In the genomic region with DNA sequence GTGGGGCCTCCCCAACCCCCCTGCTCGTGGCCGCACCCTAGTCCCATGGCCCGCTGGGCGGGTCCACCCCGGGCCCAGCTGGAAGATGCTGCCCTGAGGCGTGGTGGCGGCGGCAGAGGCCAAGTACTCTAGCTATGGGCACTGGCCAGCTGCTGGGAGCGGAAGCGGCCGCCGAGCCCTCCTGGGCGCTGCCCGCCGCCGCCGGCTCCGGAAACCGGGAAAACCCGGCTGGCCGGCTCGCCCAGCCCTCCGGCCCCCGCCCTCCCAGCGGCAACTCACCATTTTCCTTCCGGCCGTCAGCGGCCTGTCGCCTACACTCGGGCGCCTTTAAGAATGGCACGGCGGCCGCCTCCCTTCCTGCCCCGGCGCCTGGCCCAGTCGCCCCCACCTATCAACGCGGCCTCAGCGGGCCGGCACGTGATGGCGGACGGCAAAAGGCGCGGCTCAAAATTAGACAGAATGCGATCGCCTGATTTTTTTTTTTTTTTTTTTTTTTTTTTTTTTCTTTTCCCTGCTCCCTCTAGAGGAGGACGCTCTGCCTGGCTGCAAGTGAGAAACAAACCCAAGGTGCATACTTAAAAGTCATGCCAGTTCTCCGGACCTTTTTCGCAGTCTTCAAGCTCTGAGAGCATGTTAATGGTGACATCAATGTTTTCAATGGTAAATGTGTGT, we compare ENCODE assay signal across 8 cellular contexts. TPM values are rescaled to one million over a fixed set of nuclear protein-coding genes. Genes with fewer than 3 reads are reported as not detected.
DNase-seq lines count a peak whose midpoint lies in the region; FAIRE-seq and TF ChIP-seq lines count a peak whose summit lies in the region.

A gene (minus strand): TSS at position 335 of the 672 bp plus-strand sequence. CDS start 53 bp downstream, at position 282.

- TF ChIP-seq POLR2A in stomach (IDR thresholded peaks at IDR 0.05), result no peak

- peaks cover 4% of the 10 kb centered on the region for H3K79me1 ChIP-seq in H9 (ENCODE audit: insufficient read depth, low read depth, low read length, poor library complexity, severe bottlenecking)

- H3K4me2 ChIP-seq in H9 (ENCODE audit: insufficient read depth, insufficient read length, low read length) (peak within 1 kb of the TSS; percentile 95), neural cell (ENCODE audit: low read length) (peak within 1 kb of the TSS; percentile 57)

- no peaks in the 10 kb centered on the region for H3K27me3 Mint-ChIP-seq in H9 (ENCODE audit: low read depth)

- H2BK5ac ChIP-seq in H9 (ENCODE audit: insufficient read length, low read length), result peak within 1 kb of the TSS; percentile 31

- peaks cover 12% of the 10 kb centered on the region for H3K23me2 ChIP-seq in H9 (ENCODE audit: insufficient read length, low read depth, low read length, poor library complexity, severe bottlenecking)

- FAIRE-seq in G401.6 (lab: Jason Lieb, UNC), result peak; percentile 94

- H3K4me1 Mint-ChIP-seq in H9, result peaks cover 41 to 56% of the 10 kb centered on the region in 2 experiments

- peak within 1 kb of the TSS; percentile 94 for H3K18ac ChIP-seq in H9 (ENCODE audit: insufficient read length, low read depth, low read length)

- H2AK5ac ChIP-seq in H9 (ENCODE audit: insufficient read length, low read length), result peak within 1 kb of the TSS; percentile 24

- no peak within 1 kb of the TSS for H3T11ph ChIP-seq in H9 (ENCODE audit: low read length)

- H3K4me1 ChIP-seq in H9 (ENCODE audit: insufficient read depth, low read length) (no peaks in the 10 kb centered on the region; the same call in 1 of the 2 replicates), stomach (peaks cover 20 to 60% (median 42%) of the 10 kb centered on the region in 4 donors)

- H3K4me3 Mint-ChIP-seq in H9, result peak within 1 kb of the TSS; percentile 82 to 84

- no peak within 1 kb of the TSS for H2BK120ac ChIP-seq in H9 (ENCODE audit: low read depth, low read length, poor library complexity, severe bottlenecking)

- peak within 1 kb of the TSS; percentile 96 to 97 (median 97) for H3K27ac Mint-ChIP-seq in H9

- H3K9ac ChIP-seq in H9 (ENCODE audit: extremely low read depth, insufficient read length, low read length) (peak within 1 kb of the TSS; percentile 81), neural cell (ENCODE audit: low read length) (peak within 1 kb of the TSS; percentile 96)

- peak; percentile 53 for TF ChIP-seq CTCF in H9 (conservative IDR thresholded peaks at IDR 0.05)
- TF ChIP-seq CTCF in fibroblast of the aortic adventitia (IDR thresholded peaks at IDR 0.05; ENCODE audit: insufficient read depth, low read length), result peak; percentile 75
- peak; percentile 68 for TF ChIP-seq CTCF in neural cell (IDR thresholded peaks at IDR 0.05; ENCODE audit: poor library complexity, severe bottlenecking)
- TF ChIP-seq CTCF in stomach (IDR thresholded peaks at IDR 0.05), result peak in 3 of 7 experiments; percentile 26 to 73 (median 34)

- peak within 1 kb of the TSS; percentile 70 for H4K5ac ChIP-seq in H9 (ENCODE audit: insufficient read length, low read depth, low read length)

- peak within 1 kb of the TSS; percentile 81 for H3K14ac ChIP-seq in H9 (ENCODE audit: insufficient read depth, low read length)

- peak within 1 kb of the TSS; percentile 88 for H2AFZ ChIP-seq in H9 (ENCODE audit: low read length)
- H2AFZ ChIP-seq in neural cell (ENCODE audit: low read depth, low read length), result peak within 1 kb of the TSS; percentile 83

- no peaks in the 10 kb centered on the region for H3K9me2 ChIP-seq in neural cell (ENCODE audit: insufficient read depth, low read length)

- peak within 1 kb of the TSS; percentile 83 for H4K8ac ChIP-seq in H9 (replicated peaks; ENCODE audit: insufficient read length, low read depth, low read length)

- H3K4me3 ChIP-seq in fibroblast of the aortic adventitia (ENCODE audit: low read depth, low read length) (peak within 1 kb of the TSS; percentile 95), neural cell (ENCODE audit: low read length) (peak within 1 kb of the TSS; percentile 99), stomach (peak within 1 kb of the TSS; percentile 67 to 92 (median 80))

- no peak within 1 kb of the TSS for H2BK12ac ChIP-seq in H9 (ENCODE audit: insufficient read length, low read depth, low read length)

- no peak for TF ChIP-seq RAD21 in neural cell (conservative IDR thresholded peaks at IDR 0.05)

- H2BK20ac ChIP-seq in H9 (ENCODE audit: low read depth, low read length, poor library complexity, severe bottlenecking), result no peak within 1 kb of the TSS

- no peak within 1 kb of the TSS for H4K91ac ChIP-seq in H9 (ENCODE audit: insufficient read length, low read depth, low read length)

- H3K79me2 ChIP-seq in H9 (ENCODE audit: insufficient read depth, low read length) (peaks cover 21% of the 10 kb centered on the region; the same call in 1 of the 2 replicates), neural cell (replicated peaks; ENCODE audit: insufficient read depth, low read length) (peaks cover 37% of the 10 kb centered on the region)

- intact Hi-C loops in stomach (cut with DNase I; ENCODE audit: low total_unique reads), result no loop called here

- peaks cover 2 to 5% (median 4%) of the 10 kb centered on the region in 3 experiments; a peak in 4 of 7 replicates for H3K36me3 Mint-ChIP-seq in H9 (ENCODE audit: insufficient read depth in 1 of 3, low read depth in 3 of 3)

- TF ChIP-seq EP300 in neural cell (conservative IDR thresholded peaks at IDR 0.05; ENCODE audit: poor library complexity, severe bottlenecking) (peak; percentile 47), stomach (IDR thresholded peaks at IDR 0.05) (no peak)

- no peak within 1 kb of the TSS for H2BK15ac ChIP-seq in H9 (ENCODE audit: low read depth, low read length)

- H3K36me3 ChIP-seq in neural cell (ENCODE audit: insufficient read depth, low read length) (no peaks in the 10 kb centered on the region), stomach (no peaks in the 10 kb centered on the region)

- no peaks in the 10 kb centered on the region for H3K27me3 ChIP-seq in H9 (ENCODE audit: insufficient read depth, low read length)
- H3K27me3 ChIP-seq in neural cell (ENCODE audit: insufficient read depth, low read depth, low read length), result no peaks in the 10 kb centered on the region
- no peaks in the 10 kb centered on the region for H3K27me3 ChIP-seq in stomach

- no peak within 1 kb of the TSS for H3K23ac ChIP-seq in H9 (ENCODE audit: insufficient read length, low read depth, low read length)

- H3K27ac ChIP-seq in H9 (ENCODE audit: insufficient read length, low read depth, low read length) (peak within 1 kb of the TSS; percentile 91), neural cell (ENCODE audit: low read length) (peak within 1 kb of the TSS; percentile 86), stomach (peak within 1 kb of the TSS; percentile 89 to 99 (median 96))

- no peak within 1 kb of the TSS for H3K4ac ChIP-seq in H9 (ENCODE audit: low read depth, low read length)

- H3K9me3 ChIP-seq in H9 (ENCODE audit: control insufficient read depth, low read depth, low read length) (no peaks in the 10 kb centered on the region), neural cell (ENCODE audit: low read length) (no peaks in the 10 kb centered on the region), stomach (no peaks in the 10 kb centered on the region)

- WGBS in H9 (ENCODE audit: extremely low coverage, insufficient read length, low lambda C conversion rate), result no CpG with 5 or more reads among the region's 51 CpGs
- 0 to 1% (median 0%) methylated on average over 32 to 51 of the region's 51 CpGs for WGBS in stomach, 5 donors

- H4K20me1 ChIP-seq in H9 (ENCODE audit: control insufficient read depth, insufficient read depth, insufficient read length), result no peaks in the 10 kb centered on the region
- no peaks in the 10 kb centered on the region for H4K20me1 ChIP-seq in neural cell (ENCODE audit: insufficient read depth)

- no peak within 1 kb of the TSS for H3K56ac ChIP-seq in H9 (ENCODE audit: insufficient read length, low read depth, low read length)

- H3F3A ChIP-seq in neural cell (ENCODE audit: insufficient read depth, low read length, poor library complexity, severe bottlenecking), result no peaks in the 10 kb centered on the region

- DNase-seq in H9 (peak; percentile 90), M059J (ENCODE audit: low read depth) (peak; percentile 90), SHP77 (lab: John Stamatoyannopoulos, UW) (peak; percentile 74 to 82), fibroblast of the aortic adventitia (ENCODE audit: low read depth) (peak; percentile 94), stomach (peak; percentile 93)
- DNase-seq in activated effector memory CD4-positive, alpha-beta T cell treated with Interleukin-2 at 50 U/mL for 16 hours, result peak; percentile 85

- H3K9me3 Mint-ChIP-seq in H9, result no peaks in the 10 kb centered on the region; a peak in 1 of 5 replicates

TF ChIP-seq in neural cell, 6 proteins besides CTCF, POLR2A, EP300 and RAD21 (continues in another document):
- TF ChIP-seq, protein P1, sequence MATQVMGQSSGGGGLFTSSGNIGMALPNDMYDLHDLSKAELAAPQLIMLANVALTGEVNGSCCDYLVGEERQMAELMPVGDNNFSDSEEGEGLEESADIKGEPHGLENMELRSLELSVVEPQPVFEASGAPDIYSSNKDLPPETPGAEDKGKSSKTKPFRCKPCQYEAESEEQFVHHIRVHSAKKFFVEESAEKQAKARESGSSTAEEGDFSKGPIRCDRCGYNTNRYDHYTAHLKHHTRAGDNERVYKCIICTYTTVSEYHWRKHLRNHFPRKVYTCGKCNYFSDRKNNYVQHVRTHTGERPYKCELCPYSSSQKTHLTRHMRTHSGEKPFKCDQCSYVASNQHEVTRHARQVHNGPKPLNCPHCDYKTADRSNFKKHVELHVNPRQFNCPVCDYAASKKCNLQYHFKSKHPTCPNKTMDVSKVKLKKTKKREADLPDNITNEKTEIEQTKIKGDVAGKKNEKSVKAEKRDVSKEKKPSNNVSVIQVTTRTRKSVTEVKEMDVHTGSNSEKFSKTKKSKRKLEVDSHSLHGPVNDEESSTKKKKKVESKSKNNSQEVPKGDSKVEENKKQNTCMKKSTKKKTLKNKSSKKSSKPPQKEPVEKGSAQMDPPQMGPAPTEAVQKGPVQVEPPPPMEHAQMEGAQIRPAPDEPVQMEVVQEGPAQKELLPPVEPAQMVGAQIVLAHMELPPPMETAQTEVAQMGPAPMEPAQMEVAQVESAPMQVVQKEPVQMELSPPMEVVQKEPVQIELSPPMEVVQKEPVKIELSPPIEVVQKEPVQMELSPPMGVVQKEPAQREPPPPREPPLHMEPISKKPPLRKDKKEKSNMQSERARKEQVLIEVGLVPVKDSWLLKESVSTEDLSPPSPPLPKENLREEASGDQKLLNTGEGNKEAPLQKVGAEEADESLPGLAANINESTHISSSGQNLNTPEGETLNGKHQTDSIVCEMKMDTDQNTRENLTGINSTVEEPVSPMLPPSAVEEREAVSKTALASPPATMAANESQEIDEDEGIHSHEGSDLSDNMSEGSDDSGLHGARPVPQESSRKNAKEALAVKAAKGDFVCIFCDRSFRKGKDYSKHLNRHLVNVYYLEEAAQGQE (IDR thresholded peaks at IDR 0.05; ENCODE audit: borderline replicate concordance), result peak; percentile 69
- peak; percentile 70 for TF ChIP-seq MXI1 (conservative IDR thresholded peaks at IDR 0.05; ENCODE audit: poor library complexity, severe bottlenecking)

RNA-seq across cellular contexts. Expression of the gene that starts here (rescaled TPM):
- total RNA-seq in H9 (2021) (71.0 and 79.2 TPM in 2 replicates), fibroblast of the aortic adventitia (ENCODE audit: low replicate concordance) (73.8 and 129 TPM in 2 replicates), stomach (100 to 1,000 TPM in 1 of 5 donors, 10 to 100 TPM in 3, 1 to 10 TPM in 1; 4.1 to 101 (median 31.0) TPM)
- total RNA-seq in M059J (2014; rRNA removed; shearing (Covaris generic)), result 53.0 and 63.3 TPM in 2 replicates
- polyA plus RNA-seq in neural cell (98.6 and 208 TPM in 2 replicates), stomach (10 to 100 TPM in 2 of 3 donors, 1 to 10 TPM in 1; 8.7 to 31.2 (median 27.4) TPM)
- 130 and 153 TPM in 2 replicates for polyA minus RNA-seq in neural cell

Comparison
In these comparisons a context has a peak if more than half of its experiments do, and no peak if none do; other contexts are left out.
1. Peak in every context shown above with its lines: DNase-seq, H3K4me3 ChIP-seq and H3K27ac ChIP-seq.